In the genomic region with DNA sequence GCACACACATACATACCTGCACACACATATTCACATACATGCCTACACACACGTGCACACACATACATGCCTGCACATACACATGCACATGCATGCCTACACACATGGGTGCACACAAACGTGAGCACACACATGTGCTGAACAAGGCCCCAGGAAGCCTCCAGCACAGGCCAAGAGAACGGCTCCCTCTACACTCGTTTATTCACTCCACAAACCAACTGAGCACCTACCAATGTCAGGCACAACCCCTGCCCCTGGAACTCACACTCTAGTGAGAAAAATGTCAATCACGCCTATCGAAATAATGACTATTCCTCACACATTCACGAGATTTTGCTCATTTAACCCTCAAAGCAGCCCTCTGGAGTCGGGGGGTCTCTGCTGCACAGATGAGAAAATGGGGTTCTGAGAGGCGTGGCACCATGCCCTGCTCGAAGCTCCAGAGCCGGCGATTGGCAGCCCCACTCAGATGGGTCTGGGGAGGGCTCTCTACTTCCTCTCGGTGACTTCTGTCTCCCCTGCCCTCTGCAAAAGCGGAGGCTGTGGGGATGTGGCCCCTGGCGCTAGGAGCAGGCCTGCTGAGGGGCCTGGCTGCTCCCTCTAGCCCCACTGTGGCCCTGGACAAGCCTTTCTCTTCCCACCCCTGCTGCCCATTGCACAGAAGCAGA, we compare ENCODE assay signal across 1 cellular context.
TF ChIP-seq lines count a peak whose summit lies in the region.

No MANE protein-coding gene starts in this region.

TF ChIP-seq in GM12878, 131 proteins besides CTCF, POLR2A, EP300 and RAD21:
- TF ChIP-seq ZNF384 (IDR thresholded peaks at IDR 0.05; ENCODE audit: borderline replicate concordance, low read depth, low read length) (no peak), BHLHE40 (IDR thresholded peaks at IDR 0.05; ENCODE audit: borderline replicate concordance in 1 of 2, low read depth in 2 of 2, low read length in 1 of 2) (peak; percentile 16 to 58; a peak in 2 of 4 replicates), IKZF1 (conservative IDR thresholded peaks at IDR 0.05) (no peak), PAX5 (IDR thresholded peaks at IDR 0.05; ENCODE audit: borderline replicate concordance, low read depth, low read length) (peak; percentile 36; the same call in 1 of the 2 replicates), HDAC6 (IDR thresholded peaks at IDR 0.05; ENCODE audit: unreplicated experiment) (no peak), MEF2B (IDR thresholded peaks at IDR 0.05; ENCODE audit: partially characterized antibody, poor library complexity, severe bottlenecking) (no peak), POLR2AphosphoS5 (IDR thresholded peaks at IDR 0.05; ENCODE audit: low read length) (peak; percentile 1; the same call in 1 of the 2 replicates), SPI1 (IDR thresholded peaks at IDR 0.05; ENCODE audit: borderline replicate concordance, insufficient read depth, low read depth, low read length) (0 out of 2 replicates have a peak, but pooled peaks have one; percentile 7)
- TF ChIP-seq, protein P1, sequence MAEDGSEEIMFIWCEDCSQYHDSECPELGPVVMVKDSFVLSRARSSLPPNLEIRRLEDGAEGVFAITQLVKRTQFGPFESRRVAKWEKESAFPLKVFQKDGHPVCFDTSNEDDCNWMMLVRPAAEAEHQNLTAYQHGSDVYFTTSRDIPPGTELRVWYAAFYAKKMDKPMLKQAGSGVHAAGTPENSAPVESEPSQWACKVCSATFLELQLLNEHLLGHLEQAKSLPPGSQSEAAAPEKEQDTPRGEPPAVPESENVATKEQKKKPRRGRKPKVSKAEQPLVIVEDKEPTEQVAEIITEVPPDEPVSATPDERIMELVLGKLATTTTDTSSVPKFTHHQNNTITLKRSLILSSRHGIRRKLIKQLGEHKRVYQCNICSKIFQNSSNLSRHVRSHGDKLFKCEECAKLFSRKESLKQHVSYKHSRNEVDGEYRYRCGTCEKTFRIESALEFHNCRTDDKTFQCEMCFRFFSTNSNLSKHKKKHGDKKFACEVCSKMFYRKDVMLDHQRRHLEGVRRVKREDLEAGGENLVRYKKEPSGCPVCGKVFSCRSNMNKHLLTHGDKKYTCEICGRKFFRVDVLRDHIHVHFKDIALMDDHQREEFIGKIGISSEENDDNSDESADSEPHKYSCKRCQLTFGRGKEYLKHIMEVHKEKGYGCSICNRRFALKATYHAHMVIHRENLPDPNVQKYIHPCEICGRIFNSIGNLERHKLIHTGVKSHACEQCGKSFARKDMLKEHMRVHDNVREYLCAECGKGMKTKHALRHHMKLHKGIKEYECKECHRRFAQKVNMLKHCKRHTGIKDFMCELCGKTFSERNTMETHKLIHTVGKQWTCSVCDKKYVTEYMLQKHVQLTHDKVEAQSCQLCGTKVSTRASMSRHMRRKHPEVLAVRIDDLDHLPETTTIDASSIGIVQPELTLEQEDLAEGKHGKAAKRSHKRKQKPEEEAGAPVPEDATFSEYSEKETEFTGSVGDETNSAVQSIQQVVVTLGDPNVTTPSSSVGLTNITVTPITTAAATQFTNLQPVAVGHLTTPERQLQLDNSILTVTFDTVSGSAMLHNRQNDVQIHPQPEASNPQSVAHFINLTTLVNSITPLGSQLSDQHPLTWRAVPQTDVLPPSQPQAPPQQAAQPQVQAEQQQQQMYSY (CRISPR knock-in tag; IDR thresholded peaks at IDR 0.05), result no peak
